ENCODE assay signal across 8 cellular contexts in genomic region chr22:30390974-30391691, GRCh38. TPM values are rescaled to one million over a fixed set of nuclear protein-coding genes. Genes with fewer than 3 reads are reported as not detected.
A peak's percentile ranks its signal among the peaks of the same experiment; 100 is the strongest.
DNase-seq lines count a peak whose midpoint lies in the region; ATAC-seq and TF ChIP-seq lines count a peak whose summit lies in the region.

No MANE protein-coding gene starts in this region.

- H3K27me3 ChIP-seq in cardiac muscle cell (no peaks in the 10 kb centered on the region), lower lobe of right lung (ENCODE audit: low read depth) (no peaks in the 10 kb centered on the region)

- ATAC-seq in activated CD4-positive, alpha-beta T cell treated with anti-CD3 and anti-CD28 coated beads for 36 hours, result peak; percentile 78
- ATAC-seq in lower lobe of right lung, result peak; percentile 67 to 70
- ATAC-seq in GM18909 (IDR thresholded peaks at IDR 0.05; ENCODE audit: poor library complexity, unreplicated experiment), result no peak

- H3K4me1 Mint-ChIP-seq in activated CD4-positive, alpha-beta T cell treated with anti-CD3 and anti-CD28 coated beads for 36 hours, result peaks cover 24% of the 10 kb centered on the region

- H3K27ac Mint-ChIP-seq in activated CD4-positive, alpha-beta T cell treated with anti-CD3 and anti-CD28 coated beads for 36 hours, result peak overlapping the region; percentile 65

- intact Hi-C loops in cardiac septum (cut with DNase I), result loop anchor here (5.0 kb wide), 1 partner anchor 91 kb away; no protein-coding TSS in a partner anchor
- intact Hi-C loops in activated CD4-positive, alpha-beta T cell treated with anti-CD3 and anti-CD28 coated beads for 36 hours (cut with DNase I, micrococcal nuclease), result loop anchor here (1.0 to 10.0 kb wide), 4 partner anchors 35 to 284 kb away; partner anchors contain the start of gene TCN2 (in 1 of the 2)
- intact Hi-C loops in lower lobe of right lung (cut with DNase I), result no loop called here

- TF ChIP-seq CTCF in cardiac muscle cell (IDR thresholded peaks at IDR 0.05; ENCODE audit: low read depth, low read length), result peak; percentile 65
- TF ChIP-seq CTCF in lower lobe of right lung (IDR thresholded peaks at IDR 0.05), result peak; percentile 90

- H3K4me3 Mint-ChIP-seq in activated CD4-positive, alpha-beta T cell treated with anti-CD3 and anti-CD28 coated beads for 36 hours, result no peak overlapping the region

- no peaks in the 10 kb centered on the region for H3K36me3 Mint-ChIP-seq in activated CD4-positive, alpha-beta T cell treated with anti-CD3 and anti-CD28 coated beads for 36 hours (ENCODE audit: low read depth)

- POLR2A ChIA-PET in activated CD4-positive, alpha-beta T cell treated with anti-CD3 and anti-CD28 coated beads for 36 hours (lab: Charles Lee), result no interaction called here

- H3K9me3 ChIP-seq in cardiac muscle cell (ENCODE audit: low read depth) (no peaks in the 10 kb centered on the region), lower lobe of right lung (no peaks in the 10 kb centered on the region)

- no peak overlapping the region for H3K4me3 ChIP-seq in cardiac muscle cell
- H3K4me3 ChIP-seq in lower lobe of right lung, result no peak overlapping the region

- no peaks in the 10 kb centered on the region for H3K27me3 Mint-ChIP-seq in activated CD4-positive, alpha-beta T cell treated with anti-CD3 and anti-CD28 coated beads for 36 hours

- no peak overlapping the region for H3K27ac ChIP-seq in cardiac muscle cell
- H3K27ac ChIP-seq in lower lobe of right lung, result no peak overlapping the region

- no peaks in the 10 kb centered on the region for H3K4me1 ChIP-seq in cardiac muscle cell (ENCODE audit: low read depth)
- peaks cover 27% of the 10 kb centered on the region for H3K4me1 ChIP-seq in lower lobe of right lung

- H3K9me3 Mint-ChIP-seq in activated CD4-positive, alpha-beta T cell treated with anti-CD3 and anti-CD28 coated beads for 36 hours (ENCODE audit: low read depth), result no peaks in the 10 kb centered on the region

- DNase-seq in cardiac muscle cell (ENCODE audit: low read depth in 1 of 2, low spot score in 1 of 2), result peak; percentile 73
- no peak for DNase-seq in cardiac septum (ENCODE audit: low spot score)
- DNase-seq in NCI-H2171 treated with DMSO at 0.1 percent for 48 hours (lab: John Stamatoyannopoulos, UW), result peak; percentile 73
- DNase-seq in activated CD4-positive, alpha-beta T cell treated with anti-CD3 and anti-CD28 coated beads for 36 hours, result peak; percentile 90
- peak; percentile 43 for DNase-seq in cerebellum (ENCODE audit: low spot score)
- DNase-seq in lower lobe of right lung, result peak; percentile 82
- peak; percentile 48 to 56 for DNase-seq in stimulated activated CD8-positive, alpha-beta memory T cell treated with anti-CD3 and anti-CD28 coated beads, Interleukin-15, amount 100 ng/mL, for 4 hours (ENCODE audit: low read depth in 2 of 2)

- H3K36me3 ChIP-seq in cardiac muscle cell (no peaks in the 10 kb centered on the region), lower lobe of right lung (no peaks in the 10 kb centered on the region)

- CTCF ChIA-PET in activated CD4-positive, alpha-beta T cell treated with anti-CD3 and anti-CD28 coated beads for 36 hours (lab: Charles Lee), result interaction anchor here (0.6 to 11.8 kb wide), 26 partner anchors 8 to 833 kb away, joined by 3 to 202 read pairs (median 4); partner anchors contain the start of genes CASTOR1, MTFP1, TBC1D10A and TCN2

RNA-seq across cellular contexts. Expression of gene RNF215, which starts 3.9 kb away (rescaled TPM):
- 30.4 and 39.8 TPM in 2 replicates for total RNA-seq in cardiac muscle cell
- 9.5 and 13.1 TPM in 2 replicates for polyA plus RNA-seq in cardiac muscle cell
- 10.5 TPM for total RNA-seq in cardiac septum
- total RNA-seq in activated CD4-positive, alpha-beta T cell treated with anti-CD3 and anti-CD28 coated beads for 36 hours, result 1 to 10 TPM; 4.3 to 7.4 TPM
- total RNA-seq in cerebellum, result 14.2 TPM
- total RNA-seq in lower lobe of right lung, result 13.6 TPM

RNA-seq across cellular contexts. Expression of gene SEC14L2, which starts 5.7 kb away (rescaled TPM):
- total RNA-seq in cardiac muscle cell (2.2 and 2.9 TPM in 2 replicates), cardiac septum (1.3 TPM), cerebellum (5.5 TPM), lower lobe of right lung (7.8 TPM)
- 11.2 and 13.9 TPM in 2 replicates for polyA plus RNA-seq in cardiac muscle cell
- 10 to 100 TPM; 13.8 to 18.2 TPM for total RNA-seq in activated CD4-positive, alpha-beta T cell treated with anti-CD3 and anti-CD28 coated beads for 36 hours

RNA-seq across cellular contexts. Expression of gene CCDC157, which starts 34.3 kb away (rescaled TPM):
- total RNA-seq in cardiac muscle cell, result 8.7 and 12.9 TPM in 2 replicates
- polyA plus RNA-seq in cardiac muscle cell, result 5.0 and 7.1 TPM in 2 replicates
- total RNA-seq in cardiac septum, result 0.78 TPM
- total RNA-seq in activated CD4-positive, alpha-beta T cell treated with anti-CD3 and anti-CD28 coated beads for 36 hours, result 1 to 10 TPM; 2.4 to 3.7 TPM
- 5.2 TPM for total RNA-seq in cerebellum
- total RNA-seq in lower lobe of right lung, result 5.2 TPM

RNA-seq across cellular contexts. Expression of gene MTFP1, which starts 34.4 kb away (rescaled TPM):
- total RNA-seq in cardiac muscle cell, result 39.3 and 73.4 TPM in 2 replicates
- 64.8 and 100.0 TPM in 2 replicates for polyA plus RNA-seq in cardiac muscle cell
- 10.2 TPM for total RNA-seq in cardiac septum
- total RNA-seq in activated CD4-positive, alpha-beta T cell treated with anti-CD3 and anti-CD28 coated beads for 36 hours, result 10 to 100 TPM; 47.0 to 54.6 TPM
- total RNA-seq in cerebellum, result 2.9 TPM
- 9.9 TPM for total RNA-seq in lower lobe of right lung

RNA-seq across cellular contexts. Expression of gene SF3A1, which starts 34.4 kb away (rescaled TPM):
- 90.5 and 160 TPM in 2 replicates for total RNA-seq in cardiac muscle cell
- 92.6 and 124 TPM in 2 replicates for polyA plus RNA-seq in cardiac muscle cell
- total RNA-seq in cardiac septum, result 106 TPM
- 100 to 1,000 TPM; 254 to 499 TPM for total RNA-seq in activated CD4-positive, alpha-beta T cell treated with anti-CD3 and anti-CD28 coated beads for 36 hours
- total RNA-seq in cerebellum, result 33.7 TPM
- 162 TPM for total RNA-seq in lower lobe of right lung
